ENCODE assay signal across 15 cellular contexts in the genomic region with DNA sequence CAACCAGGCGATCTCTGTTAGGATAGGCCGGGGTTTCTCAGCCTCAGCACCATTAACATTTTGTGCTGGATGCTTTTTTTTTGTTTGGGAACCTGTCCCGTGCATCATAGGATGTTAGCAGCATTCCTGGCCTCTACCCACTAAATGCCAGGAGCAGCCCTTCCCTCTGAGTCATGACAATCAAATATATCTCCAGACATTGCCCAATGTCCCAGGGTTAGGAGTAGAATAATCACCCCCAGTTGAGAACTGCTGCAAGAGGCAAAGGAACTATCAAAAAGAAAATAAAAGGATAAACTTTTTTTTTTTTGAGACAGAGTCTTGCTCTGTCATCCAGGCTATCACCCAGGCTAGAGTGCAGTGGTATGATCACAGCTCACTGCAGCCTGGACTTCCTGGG.
DNase-seq lines count a peak whose midpoint lies in the region; FAIRE-seq and TF ChIP-seq lines count a peak whose summit lies in the region.
"Had no signal": no experiment of that assay in that cellular context is flagged by ENCODE, and none has a peak within 500 bp of the region (broad histone marks: within the 10 kb centered on the region; RNA-seq: fewer than 3 reads in every experiment).

No MANE protein-coding gene starts in this region.

- POLR2A ChIA-PET in MCF 10A (lab: Yijun Ruan, JAX): no interaction called here
- POLR2A ChIA-PET in SK-N-SH (lab: Yijun Ruan, JAX): interaction anchor here (0.6 kb wide), 1 partner anchor 127 kb away, joined by 7 read pairs; no protein-coding TSS in a partner anchor

- no peak for TF ChIP-seq RAD21 in SK-N-SH (IDR thresholded peaks at IDR 0.05; ENCODE audit: low read length)

- no peak for TF ChIP-seq CTCF in MCF 10A (IDR thresholded peaks at IDR 0.05; ENCODE audit: unreplicated experiment)
- no peak for TF ChIP-seq CTCF in breast epithelium (IDR thresholded peaks at IDR 0.05)
- TF ChIP-seq CTCF in SK-N-SH (IDR thresholded peaks at IDR 0.05): no peak
- no peak for TF ChIP-seq CTCF in fibroblast of pulmonary artery (IDR thresholded peaks at IDR 0.05; ENCODE audit: low read length, missing control alignments)
- no peak for TF ChIP-seq CTCF in stomach (IDR thresholded peaks at IDR 0.05)

- H3K79me2 ChIP-seq in SK-N-SH (ENCODE audit: insufficient read depth): no peaks in the 10 kb centered on the region

- H3K36me3 ChIP-seq in breast epithelium (peaks cover 11% of the 10 kb centered on the region), SK-N-SH (replicated peaks in 1 of 2; ENCODE audit: control insufficient read depth in 1 of 2, insufficient read depth in 2 of 2, low read length in 1 of 2) (peaks cover 2 to 7% of the 10 kb centered on the region in 2 experiments), small intestine (ENCODE audit: control insufficient read depth in 2 of 2, insufficient read depth in 2 of 2, low read length in 2 of 2) (peaks cover 10 to 17% of the 10 kb centered on the region in 2 donors), stomach (peaks cover 82 to 100% (median 100%) of the 10 kb centered on the region in 4 donors)

- TF ChIP-seq POLR2A in breast epithelium (IDR thresholded peaks at IDR 0.05) (no peak), stomach (IDR thresholded peaks at IDR 0.05) (no peak)

- DNase-seq in MCF 10A (ENCODE audit: unreplicated experiment): peak; percentile 94
- DNase-seq in breast epithelium (ENCODE audit: low spot score in 2 of 2): no peak
- DNase-seq in SK-N-SH: no peak
- DNase-seq in fibroblast of pulmonary artery (ENCODE audit: low read depth): peak; percentile 41
- DNase-seq in small intestine: peak; percentile 33
- no peak for DNase-seq in inferior parietal cortex (ENCODE audit: extremely low spot score)
- no peak for DNase-seq in stomach
- no peak for DNase-seq in NCI-H1048 (lab: John Stamatoyannopoulos, UW)
- DNase-seq: activated naive CD4-positive, alpha-beta T cell treated with anti-CD3 and anti-CD28 coated beads for 36 hours; Kasumi-1; nephron progenitor cell; tibial artery had no signal

- H3K27me3 Mint-ChIP-seq in MCF 10A (ENCODE audit: insufficient read depth, unreplicated experiment): no peaks in the 10 kb centered on the region

- H3K9me3 Mint-ChIP-seq in MCF 10A (ENCODE audit: unreplicated experiment): no peaks in the 10 kb centered on the region
- H3K9me3 Mint-ChIP-seq: nephron progenitor cell had no signal

- no peaks in the 10 kb centered on the region for H3K27me3 ChIP-seq in breast epithelium
- no peaks in the 10 kb centered on the region for H3K27me3 ChIP-seq in SK-N-SH (ENCODE audit: insufficient read depth)
- H3K27me3 ChIP-seq in small intestine (ENCODE audit: control insufficient read depth in 2 of 2, insufficient read depth in 2 of 2, low read length in 2 of 2): no peaks in the 10 kb centered on the region
- no peaks in the 10 kb centered on the region for H3K27me3 ChIP-seq in stomach
- H3K27me3 ChIP-seq: tibial artery had no signal

- no peaks in the 10 kb centered on the region for H3K4me1 ChIP-seq in breast epithelium
- H3K4me1 ChIP-seq in SK-N-SH (ENCODE audit: control insufficient read depth in 1 of 2, insufficient read depth in 2 of 2, low read depth in 1 of 2, low read length in 1 of 2): no peaks in the 10 kb centered on the region
- H3K4me1 ChIP-seq in small intestine (ENCODE audit: control insufficient read depth in 2 of 2, insufficient read depth in 1 of 2, low read depth in 1 of 2, low read length in 1 of 2): no peaks in the 10 kb centered on the region
- H3K4me1 ChIP-seq in stomach: no peaks in the 10 kb centered on the region
- H3K4me1 ChIP-seq: tibial artery had no signal

- intact Hi-C loops in MCF 10A (cut with micrococcal nuclease): loop anchor here (10.0 kb wide), 1 partner anchor 58 kb away; no protein-coding TSS in a partner anchor
- intact Hi-C loops in breast epithelium (cut with DNase I; ENCODE audit: low total_unique reads): no loop called here
- intact Hi-C loops in stomach (cut with DNase I; ENCODE audit: low total_unique reads): no loop called here

- no peak for FAIRE-seq in small intestine (lab: Jason Lieb, UNC)
- FAIRE-seq: colon, TTC549 had no signal

- WGBS in SK-N-SH (ENCODE audit: low lambda C conversion rate): 33% methylated on average over 2 of the region's 3 CpGs
- WGBS in small intestine, 3 donors: 80 to 89% (median 83%) methylated on average over 3 of the region's 3 CpGs
- WGBS in stomach, 5 donors: 76 to 88% (median 84%) methylated on average over 3 of the region's 3 CpGs

- H3K9me2 ChIP-seq in SK-N-SH: no peaks in the 10 kb centered on the region

- no TSS peak for BruUV-seq in MCF 10A (replicated peaks; lab: Mats Ljungman, UMichigan)

- CTCF ChIA-PET in MCF 10A (lab: Yijun Ruan, JAX) (no interaction called here), SK-N-SH (lab: Yijun Ruan, JAX) (no interaction called here)

- H3K9me3 ChIP-seq in breast epithelium (no peaks in the 10 kb centered on the region), SK-N-SH (no peaks in the 10 kb centered on the region), small intestine (ENCODE audit: control insufficient read depth, low read depth) (no peaks in the 10 kb centered on the region), stomach (no peaks in the 10 kb centered on the region)
- H3K9me3 ChIP-seq: tibial artery had no signal

- H3K4me3 ChIP-seq in breast epithelium (no peak overlapping the region), SK-N-SH (ENCODE audit: low read depth in 2 of 2, low read length in 1 of 2) (no peak overlapping the region), fibroblast of pulmonary artery (replicated peaks; ENCODE audit: low read depth, low read length) (no peak overlapping the region), small intestine (ENCODE audit: low read depth in 1 of 2, low read length in 2 of 2) (no peak overlapping the region), stomach (no peak overlapping the region)
- H3K4me3 ChIP-seq: tibial artery had no signal

- peak overlapping the region; percentile 77 for H3K27ac Mint-ChIP-seq in MCF 10A (ENCODE audit: low read depth, unreplicated experiment)
- H3K27ac Mint-ChIP-seq: activated naive CD4-positive, alpha-beta T cell treated with anti-CD3 and anti-CD28 coated beads for 36 hours had no signal

- H3K4me3 Mint-ChIP-seq in MCF 10A (ENCODE audit: unreplicated experiment): no peak overlapping the region
- H3K4me3 Mint-ChIP-seq: activated naive CD4-positive, alpha-beta T cell treated with anti-CD3 and anti-CD28 coated beads for 36 hours; nephron progenitor cell had no signal

- H3F3A ChIP-seq in SK-N-SH (replicated peaks; ENCODE audit: insufficient read depth): no peaks in the 10 kb centered on the region

- no peak overlapping the region for H3K9ac ChIP-seq in SK-N-SH

- no peak overlapping the region for H3K4me2 ChIP-seq in SK-N-SH

- TF ChIP-seq EP300 in SK-N-SH (IDR thresholded peaks at IDR 0.05; ENCODE audit: borderline replicate concordance in 1 of 2, low read depth in 1 of 2, low read length in 1 of 2): no peak
- TF ChIP-seq EP300 in stomach (IDR thresholded peaks at IDR 0.05): no peak

- no peaks in the 10 kb centered on the region for H3K36me3 Mint-ChIP-seq in MCF 10A (ENCODE audit: insufficient read depth, unreplicated experiment)

- H3K27ac ChIP-seq in breast epithelium (no peak overlapping the region), SK-N-SH (ENCODE audit: low read depth in 2 of 2, low read length in 1 of 2) (no peak overlapping the region), small intestine (ENCODE audit: low read depth in 1 of 2, low read length in 1 of 2) (no peak overlapping the region), stomach (no peak overlapping the region)
- H3K27ac ChIP-seq: 22Rv1, tibial artery had no signal

- no peaks in the 10 kb centered on the region for H4K20me1 ChIP-seq in SK-N-SH (ENCODE audit: insufficient read depth)

- H2AFZ ChIP-seq in SK-N-SH (ENCODE audit: low read depth): no peak overlapping the region

- no peaks in the 10 kb centered on the region for H3K4me1 Mint-ChIP-seq in MCF 10A (ENCODE audit: insufficient read depth, unreplicated experiment)
- H3K4me1 Mint-ChIP-seq: nephron progenitor cell had no signal

TF ChIP-seq in SK-N-SH, 30 proteins besides CTCF, POLR2A, EP300 and RAD21 (continues in another document):
- TF ChIP-seq, protein P1, sequence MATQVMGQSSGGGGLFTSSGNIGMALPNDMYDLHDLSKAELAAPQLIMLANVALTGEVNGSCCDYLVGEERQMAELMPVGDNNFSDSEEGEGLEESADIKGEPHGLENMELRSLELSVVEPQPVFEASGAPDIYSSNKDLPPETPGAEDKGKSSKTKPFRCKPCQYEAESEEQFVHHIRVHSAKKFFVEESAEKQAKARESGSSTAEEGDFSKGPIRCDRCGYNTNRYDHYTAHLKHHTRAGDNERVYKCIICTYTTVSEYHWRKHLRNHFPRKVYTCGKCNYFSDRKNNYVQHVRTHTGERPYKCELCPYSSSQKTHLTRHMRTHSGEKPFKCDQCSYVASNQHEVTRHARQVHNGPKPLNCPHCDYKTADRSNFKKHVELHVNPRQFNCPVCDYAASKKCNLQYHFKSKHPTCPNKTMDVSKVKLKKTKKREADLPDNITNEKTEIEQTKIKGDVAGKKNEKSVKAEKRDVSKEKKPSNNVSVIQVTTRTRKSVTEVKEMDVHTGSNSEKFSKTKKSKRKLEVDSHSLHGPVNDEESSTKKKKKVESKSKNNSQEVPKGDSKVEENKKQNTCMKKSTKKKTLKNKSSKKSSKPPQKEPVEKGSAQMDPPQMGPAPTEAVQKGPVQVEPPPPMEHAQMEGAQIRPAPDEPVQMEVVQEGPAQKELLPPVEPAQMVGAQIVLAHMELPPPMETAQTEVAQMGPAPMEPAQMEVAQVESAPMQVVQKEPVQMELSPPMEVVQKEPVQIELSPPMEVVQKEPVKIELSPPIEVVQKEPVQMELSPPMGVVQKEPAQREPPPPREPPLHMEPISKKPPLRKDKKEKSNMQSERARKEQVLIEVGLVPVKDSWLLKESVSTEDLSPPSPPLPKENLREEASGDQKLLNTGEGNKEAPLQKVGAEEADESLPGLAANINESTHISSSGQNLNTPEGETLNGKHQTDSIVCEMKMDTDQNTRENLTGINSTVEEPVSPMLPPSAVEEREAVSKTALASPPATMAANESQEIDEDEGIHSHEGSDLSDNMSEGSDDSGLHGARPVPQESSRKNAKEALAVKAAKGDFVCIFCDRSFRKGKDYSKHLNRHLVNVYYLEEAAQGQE (IDR thresholded peaks at IDR 0.05; ENCODE audit: low read depth, low read length): no peak
- TF ChIP-seq TEAD4 (IDR thresholded peaks at IDR 0.05; ENCODE audit: borderline replicate concordance, insufficient read depth): no peak
- TF ChIP-seq, protein P2, sequence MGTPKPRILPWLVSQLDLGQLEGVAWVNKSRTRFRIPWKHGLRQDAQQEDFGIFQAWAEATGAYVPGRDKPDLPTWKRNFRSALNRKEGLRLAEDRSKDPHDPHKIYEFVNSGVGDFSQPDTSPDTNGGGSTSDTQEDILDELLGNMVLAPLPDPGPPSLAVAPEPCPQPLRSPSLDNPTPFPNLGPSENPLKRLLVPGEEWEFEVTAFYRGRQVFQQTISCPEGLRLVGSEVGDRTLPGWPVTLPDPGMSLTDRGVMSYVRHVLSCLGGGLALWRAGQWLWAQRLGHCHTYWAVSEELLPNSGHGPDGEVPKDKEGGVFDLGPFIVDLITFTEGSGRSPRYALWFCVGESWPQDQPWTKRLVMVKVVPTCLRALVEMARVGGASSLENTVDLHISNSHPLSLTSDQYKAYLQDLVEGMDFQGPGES (IDR thresholded peaks at IDR 0.05; ENCODE audit: low read depth, low read length): no peak
- TF ChIP-seq NRF1 (IDR thresholded peaks at IDR 0.05; ENCODE audit: low read depth, low read length): no peak

Comparison
In these comparisons a context has a peak if more than half of its experiments do, and no peak if none do; other contexts are left out.
1. DNase-seq: peak in MCF 10A (single experiment), fibroblast of pulmonary artery (single experiment) and small intestine (single experiment); none in breast epithelium (0 of 2), SK-N-SH (single experiment), inferior parietal cortex (single experiment), stomach (single experiment) and NCI-H1048 (single experiment).